In genomic region chr13:94534171-94534570, GRCh38 we compare ENCODE assay signal across 16 cellular contexts. TPM values are rescaled to one million over a fixed set of nuclear protein-coding genes. Genes with fewer than 3 reads are reported as not detected.
DNase-seq lines count a peak whose midpoint lies in the region; ATAC-seq, FAIRE-seq and TF ChIP-seq lines count a peak whose summit lies in the region.
"Had no signal": no experiment of that assay in that cellular context is flagged by ENCODE, and none has a peak within 500 bp of the region (broad histone marks: within the 10 kb centered on the region; RNA-seq: fewer than 3 reads in every experiment).

No MANE protein-coding gene starts in this region.

- H3K9me3 ChIP-seq in Karpas-422 (ENCODE audit: low read length) = no peaks in the 10 kb centered on the region
- H3K9me3 ChIP-seq: MG63 had no signal

- DNase-seq in Karpas-422 = peak; percentile 19
- peak; percentile 21 for DNase-seq in bronchial epithelial cell (ENCODE audit: low read depth)
- peak; percentile 40 for DNase-seq in iris pigment epithelial cell (ENCODE audit: low read depth)
- DNase-seq in activated CD4-positive, alpha-beta T cell treated with anti-CD3 and anti-CD28 coated beads for 1 hour = no peak
- no peak for DNase-seq in GF-D8 (lab: John Stamatoyannopoulos, UW)
- no peak for DNase-seq in GM20000 (ENCODE audit: low spot score)
- DNase-seq: CD4-positive, CD25-positive, alpha-beta regulatory T cell; HFFc6; MG63; NCI-H1092 treated with DMSO at 0.1 percent for 48 hours; NCI-H1694; NCI-H2227 treated with DMSO at 0.1 percent for 48 hours; NCI-H524 had no signal

- no peaks in the 10 kb centered on the region for H3K4me1 ChIP-seq in Karpas-422 (ENCODE audit: low read length)

- H4K20me1 ChIP-seq in Karpas-422 (ENCODE audit: insufficient read depth, low read depth, low read length) = no peaks in the 10 kb centered on the region

- H3K4me3 ChIP-seq in Karpas-422 (ENCODE audit: low read length) = no peak overlapping the region
- no peak overlapping the region for H3K4me3 ChIP-seq in bronchial epithelial cell (ENCODE audit: low read depth, low read length)
- H3K4me3 ChIP-seq: GM12878, MG63 had no signal

- no peak for FAIRE-seq in bronchial epithelial cell (lab: Jason Lieb, UNC)
- FAIRE-seq: GM12878 had no signal

- no peak overlapping the region for H2AFZ ChIP-seq in Karpas-422 (ENCODE audit: low read length)

- H3K9ac ChIP-seq in Karpas-422 (ENCODE audit: low read length) = no peak overlapping the region

- H3K79me2 ChIP-seq in Karpas-422 (ENCODE audit: low read length) = no peaks in the 10 kb centered on the region

- H3K36me3 ChIP-seq in Karpas-422 (ENCODE audit: insufficient read depth, low read length) = no peaks in the 10 kb centered on the region
- no peaks in the 10 kb centered on the region for H3K36me3 ChIP-seq in bronchial epithelial cell (ENCODE audit: control insufficient read depth, insufficient read depth, low read length)
- H3K36me3 ChIP-seq: MG63 had no signal

- no peak overlapping the region for H3K27ac ChIP-seq in Karpas-422 (ENCODE audit: low read length)

- H3K27me3 ChIP-seq in Karpas-422 (ENCODE audit: low read length) (no peaks in the 10 kb centered on the region), bronchial epithelial cell (ENCODE audit: control insufficient read depth, insufficient read depth, low read length) (no peaks in the 10 kb centered on the region)
- H3K27me3 ChIP-seq: MG63 had no signal

- H3K4me2 ChIP-seq in Karpas-422 (ENCODE audit: low read depth, low read length, poor library complexity, severe bottlenecking) = no peak overlapping the region

- TF ChIP-seq CTCF in bronchial epithelial cell (IDR thresholded peaks at IDR 0.05; ENCODE audit: insufficient read depth, low read length, severe bottlenecking) = no peak
- no peak for TF ChIP-seq CTCF in GM20000 (IDR thresholded peaks at IDR 0.05; ENCODE audit: extremely low read depth, missing control alignments)

- H3K9me2 ChIP-seq in Karpas-422 (replicated peaks; ENCODE audit: insufficient read depth, low read length) = no peaks in the 10 kb centered on the region

- ATAC-seq in HG03442 (IDR thresholded peaks at IDR 0.05; ENCODE audit: unreplicated experiment) = no peak
- ATAC-seq: GM12878, Right ventricle myocardium inferior had no signal

RNA-seq across cellular contexts. Expression of gene DCT, which starts 54.7 kb away (rescaled TPM):
- total RNA-seq in Karpas-422 (2014; rRNA removed; shearing (Covaris generic); ENCODE audit: low replicate concordance) = 0.14 TPM in 1 of 2 replicates, not detected in the other
- total RNA-seq in bronchial epithelial cell = under 0.01 TPM in 1 of 2 replicates, not detected in the other
- total RNA-seq: GM12878, HFFc6 had no signal

Comparison
In these comparisons a context has a peak if more than half of its experiments do, and no peak if none do; other contexts are left out.
1. DNase-seq: peak in Karpas-422 (single experiment), bronchial epithelial cell (single experiment) and iris pigment epithelial cell (single experiment); none in activated CD4-positive, alpha-beta T cell treated with anti-CD3 and anti-CD28 coated beads for 1 hour (single experiment), GF-D8 (single experiment) and GM20000 (single experiment).